ENCODE assay signal across 8 cellular contexts in genomic region chr7:99500637-99501009, GRCh38. TPM values are rescaled to one million over a fixed set of nuclear protein-coding genes. Genes with fewer than 3 reads are reported as not detected.
DNase-seq lines count a peak whose midpoint lies in the region; ATAC-seq and TF ChIP-seq lines count a peak whose summit lies in the region.

No MANE protein-coding gene starts in this region.

- H3K36me3 ChIP-seq in heart right ventricle (peaks cover 0 to 32% (median 12%) of the 10 kb centered on the region in 9 donors), mucosa of rectum (ENCODE audit: control insufficient read depth in 2 of 2, insufficient read depth in 2 of 2, low read length in 2 of 2) (peaks cover 5 to 7% of the 10 kb centered on the region in 2 donors)

- no peaks in the 10 kb centered on the region for H3K27me3 Mint-ChIP-seq in central memory CD8-positive, alpha-beta T cell

- H3K4me3 ChIP-seq in heart right ventricle: peak overlapping the region; percentile 49 to 100 (median 79)
- peak overlapping the region; percentile 96 to 98 for H3K4me3 ChIP-seq in mucosa of rectum (ENCODE audit: low read length in 2 of 2)

- peaks cover 39% of the 10 kb centered on the region for H3K36me3 Mint-ChIP-seq in central memory CD8-positive, alpha-beta T cell (ENCODE audit: insufficient read depth)

- peak overlapping the region; percentile 97 for H3K4me3 Mint-ChIP-seq in central memory CD8-positive, alpha-beta T cell

- H3K9me3 ChIP-seq in heart right ventricle: peaks cover 0 to 4% (median 0%) of the 10 kb centered on the region in 11 donors
- H3K9me3 ChIP-seq in mucosa of rectum (ENCODE audit: control insufficient read depth in 2 of 2, low read length in 2 of 2): no peaks in the 10 kb centered on the region

- DNase-seq in heart right ventricle (no peak), left ventricle myocardium superior (no peak), DMS79 (lab: John Stamatoyannopoulos, UW) (no peak), iPS-NIHi7 (ENCODE audit: extremely low spot score) (no peak), ureter (ENCODE audit: low spot score) (no peak), activated gamma-delta T cell (lab: John Stamatoyannopoulos, UW) (no peak)
- no peak for DNase-seq in central memory CD8-positive, alpha-beta T cell (ENCODE audit: low spot score in 2 of 2)

- H3K27ac Mint-ChIP-seq in central memory CD8-positive, alpha-beta T cell (ENCODE audit: low read depth): peak overlapping the region; percentile 98

- peaks cover 34% of the 10 kb centered on the region for H3K4me1 Mint-ChIP-seq in central memory CD8-positive, alpha-beta T cell

- intact Hi-C loops in heart right ventricle (cut with DNase I) (loop anchor here in 8 of 10 donors (1.0 to 10.0 kb wide), 6 partner anchors 52 to 126 kb away; partner anchors contain the start of genes FAM200A (in 6 of the 8), ZNF655 (in 6 of the 8), ARPC1B (in 1 of the 8) and BUD31 (in 1 of the 8)), left ventricle myocardium superior (cut with micrococcal nuclease) (no loop called here)

- WGBS in heart right ventricle, 2 donors: 47 to 48% methylated on average over 16 of the region's 16 CpGs

- TF ChIP-seq CTCF in heart right ventricle (IDR thresholded peaks at IDR 0.05): no peak

- H3K27me3 ChIP-seq in heart right ventricle: no peaks in the 10 kb centered on the region
- H3K27me3 ChIP-seq in mucosa of rectum (ENCODE audit: control insufficient read depth in 2 of 2, insufficient read depth in 2 of 2, low read length in 2 of 2): no peaks in the 10 kb centered on the region

- peaks cover 7 to 41% (median 36%) of the 10 kb centered on the region in 9 donors for H3K4me1 ChIP-seq in heart right ventricle
- peaks cover 18 to 20% of the 10 kb centered on the region in 2 donors for H3K4me1 ChIP-seq in mucosa of rectum (ENCODE audit: control insufficient read depth in 2 of 2, insufficient read depth in 2 of 2, low read length in 2 of 2)

- H3K27ac ChIP-seq in heart right ventricle: peak overlapping the region; percentile 77 to 96 (median 90)
- peak overlapping the region; percentile 96 to 98 for H3K27ac ChIP-seq in mucosa of rectum (ENCODE audit: low read depth in 2 of 2, low read length in 2 of 2)

- no peaks in the 10 kb centered on the region for H3K9me3 Mint-ChIP-seq in central memory CD8-positive, alpha-beta T cell

- H3K9ac ChIP-seq in mucosa of rectum (ENCODE audit: low read depth in 1 of 2, low read length in 2 of 2): peak overlapping the region; percentile 97 to 99

- ATAC-seq in heart right ventricle (no peak), left ventricle myocardium superior (no peak)
- no peak for ATAC-seq in central memory CD8-positive, alpha-beta T cell (replicated peaks; ENCODE audit: extremely low read depth, poor library complexity, severe bottlenecking)

RNA-seq across cellular contexts. Expression of gene ZNF394, which starts 0.5 kb away (rescaled TPM):
- total RNA-seq in heart right ventricle (10 to 100 TPM; 14.1 to 20.2 (median 16.0) TPM), left ventricle myocardium superior (17.4 TPM), ureter (39.8 TPM)
- polyA plus RNA-seq in heart right ventricle: 10 to 100 TPM; 10.8 to 23.6 TPM

RNA-seq across cellular contexts. Expression of gene ZKSCAN5, which starts 3.8 kb away (rescaled TPM):
- total RNA-seq in heart right ventricle (1 to 10 TPM; 5.7 to 8.5 (median 7.8) TPM), left ventricle myocardium superior (6.3 TPM), ureter (9.4 TPM)
- 1 to 10 TPM; 2.8 to 3.0 TPM for polyA plus RNA-seq in heart right ventricle

RNA-seq across cellular contexts. Expression of gene ZNF789, which starts 27.9 kb away (rescaled TPM):
- total RNA-seq in heart right ventricle (1 to 10 TPM; 1.7 to 5.6 (median 3.7) TPM), left ventricle myocardium superior (2.9 TPM), ureter (20.6 TPM)
- 10 to 100 TPM in 1 of 2 donors, 1 to 10 TPM in 1; 2.5 to 10.9 TPM for polyA plus RNA-seq in heart right ventricle

RNA-seq across cellular contexts. Expression of gene ATP5MF, which starts 34.7 kb away (rescaled TPM):
- total RNA-seq in heart right ventricle: 100 to 1,000 TPM; 571 to 924 (median 746) TPM
- 1,000 to 10,000 TPM; 2,534 to 4,161 TPM for polyA plus RNA-seq in heart right ventricle
- 883 TPM for total RNA-seq in left ventricle myocardium superior
- total RNA-seq in ureter: 261 TPM

RNA-seq across cellular contexts. Expression of gene FAM200A, which starts 51.3 kb away (rescaled TPM):
- total RNA-seq in heart right ventricle (1 to 10 TPM; 4.3 to 7.7 (median 5.6) TPM), left ventricle myocardium superior (7.0 TPM), ureter (8.7 TPM)
- polyA plus RNA-seq in heart right ventricle: 1 to 10 TPM; 3.4 to 7.5 TPM
